1 cellular context compared by ENCODE assay signal in genomic region chr15:45187578-45187893, GRCh38.
A peak's percentile ranks its signal among the peaks of the same experiment; 100 is the strongest.
TF ChIP-seq lines count a peak whose summit lies in the region.

No MANE protein-coding gene starts in this region.

TF ChIP-seq in HepG2, 621 proteins besides CTCF, POLR2A, EP300 and RAD21:
- TF ChIP-seq PAX8 (CRISPR knock-in tag; IDR thresholded peaks at IDR 0.05; ENCODE audit: borderline replicate concordance) (no peak), GABPA (IDR thresholded peaks at IDR 0.05; ENCODE audit: low read depth, low read length) (peak; percentile 9; the same call in 1 of the 2 replicates), GABPA (CRISPR knock-in tag; IDR thresholded peaks at IDR 0.05; ENCODE audit: low read depth) (no peak), ZFYVE20 (CRISPR knock-in tag; IDR thresholded peaks at IDR 0.05; ENCODE audit: borderline replicate concordance, low read depth) (no peak), MEIS2 (CRISPR knock-in tag; IDR thresholded peaks at IDR 0.05) (0 out of 2 replicates have a peak, but pooled peaks have one; percentile 25), SIN3A (IDR thresholded peaks at IDR 0.05; ENCODE audit: borderline replicate concordance, low read depth, low read length) (0 out of 2 replicates have a peak, but pooled peaks have one; percentile 28), RBFOX2 (IDR thresholded peaks at IDR 0.05; ENCODE audit: low read depth, low read length) (0 out of 2 replicates have a peak, but pooled peaks have one; percentile 9)
